Comparison of ENCODE assay signal across 21 cellular contexts in genomic region chr5:135567661-135568060, GRCh38. TPM values are rescaled to one million over a fixed set of nuclear protein-coding genes. Genes with fewer than 3 reads are reported as not detected.
DNase-seq lines count a peak whose midpoint lies in the region; ATAC-seq and TF ChIP-seq lines count a peak whose summit lies in the region.
"Had no signal": no experiment of that assay in that cellular context is flagged by ENCODE, and none has a peak within 500 bp of the region (broad histone marks: within the 10 kb centered on the region; RNA-seq: fewer than 3 reads in every experiment).

No MANE protein-coding gene starts in this region.

- no peak overlapping the region for H4K8ac ChIP-seq in trophoblast cell (ENCODE audit: low read depth, low read length)

- H3K36me3 Mint-ChIP-seq in WTC11, result no peaks in the 10 kb centered on the region
- H3K36me3 Mint-ChIP-seq: CD14-positive monocyte had no signal

- no peak overlapping the region for H2AFZ ChIP-seq in trophoblast cell (ENCODE audit: insufficient read depth, low read length, poor library complexity)

- DNase-seq in EL (peak; percentile 31), WTC11 (ENCODE audit: low spot score) (no peak), hepatic stellate cell (ENCODE audit: low spot score) (peak; percentile 24), trophoblast cell (no peak), body of pancreas (no peak), MV-4-11 (lab: John Stamatoyannopoulos, UW) (no peak)
- DNase-seq: AML-193; DMS153; GDM1; H9; NCI-H1417; NCI-H187 treated with DMSO at 0.1 percent for 48 hours; NK-92 treated with Interleukin-12 subunit alpha and Interleukin-12 subunit beta, amount 100 ng/mL, for 24 hours; SHP77; SK-N-SH had no signal

- no peak overlapping the region for H2AK5ac ChIP-seq in trophoblast cell (ENCODE audit: low read length)

- H3K27ac ChIP-seq in trophoblast cell (ENCODE audit: low read depth, low read length) (no peak overlapping the region), body of pancreas (no peak overlapping the region)
- H3K27ac ChIP-seq: HL-60 had no signal

- H3K18ac ChIP-seq in trophoblast cell (ENCODE audit: low read length), result no peak overlapping the region

- H3K27me3 ChIP-seq in trophoblast cell (ENCODE audit: insufficient read depth, low read length), result no peaks in the 10 kb centered on the region
- H3K27me3 ChIP-seq in body of pancreas, result peaks cover 0 to 2% of the 10 kb centered on the region in 2 donors

- no peak for TF ChIP-seq POLR2A in body of pancreas (IDR thresholded peaks at IDR 0.05)

- no peak overlapping the region for H3K23ac ChIP-seq in trophoblast cell (ENCODE audit: low read length)

- H3K9ac ChIP-seq in trophoblast cell (ENCODE audit: low read length), result no peak overlapping the region
- H3K9ac ChIP-seq: SK-N-SH had no signal

- H3K14ac ChIP-seq in trophoblast cell (ENCODE audit: low read length), result no peak overlapping the region

- no CpG with 5 or more reads among the region's 4 CpGs for WGBS in trophoblast cell (ENCODE audit: extremely low coverage, insufficient coverage, insufficient read length)
- WGBS in body of pancreas, 2 donors, result 65 to 85% methylated on average over 4 of the region's 4 CpGs

- no peak overlapping the region for H2BK5ac ChIP-seq in trophoblast cell (ENCODE audit: low read depth, low read length, poor library complexity)

- no peaks in the 10 kb centered on the region for H3K9me3 ChIP-seq in trophoblast cell (ENCODE audit: insufficient read depth, low read depth, low read length)
- no peaks in the 10 kb centered on the region for H3K9me3 ChIP-seq in body of pancreas
- H3K9me3 ChIP-seq: SK-N-SH had no signal

- POLR2A ChIA-PET in WTC11 (lab: Charles Lee), result no interaction called here

- H3K27me3 Mint-ChIP-seq in WTC11 (ENCODE audit: low read depth), result peaks cover 6% of the 10 kb centered on the region

- no peaks in the 10 kb centered on the region for H3K4me1 ChIP-seq in trophoblast cell (ENCODE audit: control insufficient read depth in 1 of 2, insufficient read depth in 2 of 2, low read length in 2 of 2)
- H3K4me1 ChIP-seq in body of pancreas, result no peaks in the 10 kb centered on the region

- no peak overlapping the region for H3K4me3 Mint-ChIP-seq in WTC11
- H3K4me3 Mint-ChIP-seq: CD14-positive monocyte, H9 had no signal

- H3K9me3 Mint-ChIP-seq in WTC11, result no peaks in the 10 kb centered on the region
- H3K9me3 Mint-ChIP-seq: CD14-positive monocyte, H9 had no signal

- no peak overlapping the region for H3K4ac ChIP-seq in trophoblast cell (ENCODE audit: low read depth, low read length)

- H3K79me1 ChIP-seq in trophoblast cell (ENCODE audit: low read length), result no peaks in the 10 kb centered on the region

- no peak overlapping the region for H3K27ac Mint-ChIP-seq in WTC11
- H3K27ac Mint-ChIP-seq: CD14-positive monocyte had no signal

- H3K4me2 ChIP-seq in trophoblast cell (ENCODE audit: low read length), result no peak overlapping the region
- H3K4me2 ChIP-seq: SK-N-SH had no signal

- H3K4me1 Mint-ChIP-seq in WTC11, result peaks cover 38% of the 10 kb centered on the region

- ATAC-seq in WTC11, result peak; percentile 8; the same call in 1 of the 2 replicates
- no peak for ATAC-seq in body of pancreas
- ATAC-seq in GM18517 (IDR thresholded peaks at IDR 0.05; ENCODE audit: unreplicated experiment), result no peak
- ATAC-seq: GM12878 had no signal

- CTCF ChIA-PET in WTC11 (lab: Charles Lee), result interaction anchor here (0.7 to 13.7 kb wide), 16 partner anchors 9 to 324 kb away, joined by 3 to 324 read pairs (median 34); partner anchors contain the start of gene SLC25A48

- no peak overlapping the region for H2BK12ac ChIP-seq in trophoblast cell (ENCODE audit: low read length)

- no peak overlapping the region for H4K12ac ChIP-seq in trophoblast cell (ENCODE audit: low read depth, low read length)

- intact Hi-C loops in body of pancreas (cut with DNase I), result no loop called here

- TF ChIP-seq CTCF in WTC11 (IDR thresholded peaks at IDR 0.05) (no peak), body of pancreas (IDR thresholded peaks at IDR 0.05) (no peak)

- no peak overlapping the region for H2BK120ac ChIP-seq in trophoblast cell (ENCODE audit: insufficient read depth, low read length, poor library complexity)

- H3K79me2 ChIP-seq in trophoblast cell (ENCODE audit: control insufficient read depth, insufficient read depth, low read length, poor library complexity), result no peaks in the 10 kb centered on the region

- no peak overlapping the region for H4K91ac ChIP-seq in trophoblast cell (ENCODE audit: low read depth, low read length)

- peak overlapping the region; percentile 26 for H3K4me3 ChIP-seq in trophoblast cell (ENCODE audit: low read depth, low read length)
- H3K4me3 ChIP-seq in body of pancreas, result no peak overlapping the region
- H3K4me3 ChIP-seq: GM12878 had no signal

- H3K36me3 ChIP-seq in trophoblast cell (ENCODE audit: control insufficient read depth in 1 of 2, insufficient read depth in 2 of 2, low read length in 2 of 2) (no peaks in the 10 kb centered on the region), body of pancreas (replicated peaks in 1 of 2; ENCODE audit: insufficient read depth in 1 of 2, low read depth in 2 of 2) (no peaks in the 10 kb centered on the region)

TF ChIP-seq in WTC11, 78 proteins besides CTCF, POLR2A, EP300 and RAD21 (continues in another document):
- TF ChIP-seq OVOL2 (CRISPR knock-in tag; IDR thresholded peaks at IDR 0.05; ENCODE audit: borderline replicate concordance) (no peak), ZNF671 (CRISPR knock-in tag; IDR thresholded peaks at IDR 0.05) (no peak), ATF1 (CRISPR knock-in tag; IDR thresholded peaks at IDR 0.05) (no peak), NFE2L1 (CRISPR knock-in tag; IDR thresholded peaks at IDR 0.05) (no peak), FOXP1 (CRISPR knock-in tag; IDR thresholded peaks at IDR 0.05; ENCODE audit: borderline replicate concordance) (no peak), TCF7 (CRISPR knock-in tag; IDR thresholded peaks at IDR 0.05; ENCODE audit: low read depth) (no peak)
- TF ChIP-seq, protein P1, sequence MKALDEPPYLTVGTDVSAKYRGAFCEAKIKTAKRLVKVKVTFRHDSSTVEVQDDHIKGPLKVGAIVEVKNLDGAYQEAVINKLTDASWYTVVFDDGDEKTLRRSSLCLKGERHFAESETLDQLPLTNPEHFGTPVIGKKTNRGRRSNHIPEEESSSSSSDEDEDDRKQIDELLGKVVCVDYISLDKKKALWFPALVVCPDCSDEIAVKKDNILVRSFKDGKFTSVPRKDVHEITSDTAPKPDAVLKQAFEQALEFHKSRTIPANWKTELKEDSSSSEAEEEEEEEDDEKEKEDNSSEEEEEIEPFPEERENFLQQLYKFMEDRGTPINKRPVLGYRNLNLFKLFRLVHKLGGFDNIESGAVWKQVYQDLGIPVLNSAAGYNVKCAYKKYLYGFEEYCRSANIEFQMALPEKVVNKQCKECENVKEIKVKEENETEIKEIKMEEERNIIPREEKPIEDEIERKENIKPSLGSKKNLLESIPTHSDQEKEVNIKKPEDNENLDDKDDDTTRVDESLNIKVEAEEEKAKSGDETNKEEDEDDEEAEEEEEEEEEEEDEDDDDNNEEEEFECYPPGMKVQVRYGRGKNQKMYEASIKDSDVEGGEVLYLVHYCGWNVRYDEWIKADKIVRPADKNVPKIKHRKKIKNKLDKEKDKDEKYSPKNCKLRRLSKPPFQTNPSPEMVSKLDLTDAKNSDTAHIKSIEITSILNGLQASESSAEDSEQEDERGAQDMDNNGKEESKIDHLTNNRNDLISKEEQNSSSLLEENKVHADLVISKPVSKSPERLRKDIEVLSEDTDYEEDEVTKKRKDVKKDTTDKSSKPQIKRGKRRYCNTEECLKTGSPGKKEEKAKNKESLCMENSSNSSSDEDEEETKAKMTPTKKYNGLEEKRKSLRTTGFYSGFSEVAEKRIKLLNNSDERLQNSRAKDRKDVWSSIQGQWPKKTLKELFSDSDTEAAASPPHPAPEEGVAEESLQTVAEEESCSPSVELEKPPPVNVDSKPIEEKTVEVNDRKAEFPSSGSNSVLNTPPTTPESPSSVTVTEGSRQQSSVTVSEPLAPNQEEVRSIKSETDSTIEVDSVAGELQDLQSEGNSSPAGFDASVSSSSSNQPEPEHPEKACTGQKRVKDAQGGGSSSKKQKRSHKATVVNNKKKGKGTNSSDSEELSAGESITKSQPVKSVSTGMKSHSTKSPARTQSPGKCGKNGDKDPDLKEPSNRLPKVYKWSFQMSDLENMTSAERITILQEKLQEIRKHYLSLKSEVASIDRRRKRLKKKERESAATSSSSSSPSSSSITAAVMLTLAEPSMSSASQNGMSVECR (CRISPR knock-in tag; IDR thresholded peaks at IDR 0.05; ENCODE audit: borderline replicate concordance), result no peak
- TF ChIP-seq, protein P2, sequence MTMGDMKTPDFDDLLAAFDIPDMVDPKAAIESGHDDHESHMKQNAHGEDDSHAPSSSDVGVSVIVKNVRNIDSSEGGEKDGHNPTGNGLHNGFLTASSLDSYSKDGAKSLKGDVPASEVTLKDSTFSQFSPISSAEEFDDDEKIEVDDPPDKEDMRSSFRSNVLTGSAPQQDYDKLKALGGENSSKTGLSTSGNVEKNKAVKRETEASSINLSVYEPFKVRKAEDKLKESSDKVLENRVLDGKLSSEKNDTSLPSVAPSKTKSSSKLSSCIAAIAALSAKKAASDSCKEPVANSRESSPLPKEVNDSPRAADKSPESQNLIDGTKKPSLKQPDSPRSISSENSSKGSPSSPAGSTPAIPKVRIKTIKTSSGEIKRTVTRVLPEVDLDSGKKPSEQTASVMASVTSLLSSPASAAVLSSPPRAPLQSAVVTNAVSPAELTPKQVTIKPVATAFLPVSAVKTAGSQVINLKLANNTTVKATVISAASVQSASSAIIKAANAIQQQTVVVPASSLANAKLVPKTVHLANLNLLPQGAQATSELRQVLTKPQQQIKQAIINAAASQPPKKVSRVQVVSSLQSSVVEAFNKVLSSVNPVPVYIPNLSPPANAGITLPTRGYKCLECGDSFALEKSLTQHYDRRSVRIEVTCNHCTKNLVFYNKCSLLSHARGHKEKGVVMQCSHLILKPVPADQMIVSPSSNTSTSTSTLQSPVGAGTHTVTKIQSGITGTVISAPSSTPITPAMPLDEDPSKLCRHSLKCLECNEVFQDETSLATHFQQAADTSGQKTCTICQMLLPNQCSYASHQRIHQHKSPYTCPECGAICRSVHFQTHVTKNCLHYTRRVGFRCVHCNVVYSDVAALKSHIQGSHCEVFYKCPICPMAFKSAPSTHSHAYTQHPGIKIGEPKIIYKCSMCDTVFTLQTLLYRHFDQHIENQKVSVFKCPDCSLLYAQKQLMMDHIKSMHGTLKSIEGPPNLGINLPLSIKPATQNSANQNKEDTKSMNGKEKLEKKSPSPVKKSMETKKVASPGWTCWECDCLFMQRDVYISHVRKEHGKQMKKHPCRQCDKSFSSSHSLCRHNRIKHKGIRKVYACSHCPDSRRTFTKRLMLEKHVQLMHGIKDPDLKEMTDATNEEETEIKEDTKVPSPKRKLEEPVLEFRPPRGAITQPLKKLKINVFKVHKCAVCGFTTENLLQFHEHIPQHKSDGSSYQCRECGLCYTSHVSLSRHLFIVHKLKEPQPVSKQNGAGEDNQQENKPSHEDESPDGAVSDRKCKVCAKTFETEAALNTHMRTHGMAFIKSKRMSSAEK (CRISPR knock-in tag; IDR thresholded peaks at IDR 0.05; ENCODE audit: borderline replicate concordance), result no peak

RNA-seq across cellular contexts. Expression of gene CXCL14, which starts 11.1 kb away (rescaled TPM):
- total RNA-seq in WTC11 (2021) (0.64 to 0.87 TPM (median 0.87 TPM) in 3 replicates), body of pancreas (10 to 100 TPM; 17.9 to 49.4 TPM)
- polyA plus RNA-seq in trophoblast cell (2013), result 102 and 105 TPM in 2 replicates
- total RNA-seq: GM12878, LHCN-M2, OCI-LY7 had no signal

RNA-seq across cellular contexts. Expression of gene NEUROG1, which starts 31.9 kb away (rescaled TPM):
- 0.13 to 0.18 TPM in 2 of 3 replicates, not detected in the other for total RNA-seq in WTC11 (2021)
- polyA plus RNA-seq in trophoblast cell (2013), result not detected in 2 replicates
- not detected for total RNA-seq in body of pancreas
- total RNA-seq: GM12878, H9, LHCN-M2, OCI-LY7 had no signal
- polyA plus RNA-seq: CD14-positive monocyte, GM12878, SK-N-SH had no signal

Comparison
In these comparisons a context has a peak if more than half of its experiments do, and no peak if none do; other contexts are left out.
1. DNase-seq: peak in EL (single experiment) and hepatic stellate cell (single experiment); none in WTC11 (single experiment), trophoblast cell (0 of 2), body of pancreas (0 of 4) and MV-4-11 (single experiment).
2. RNA of gene CXCL14, which starts 11.1 kb away (total RNA-seq): 17.9 to 49.4 TPM in body of pancreas; 0.64 to 0.87 TPM in WTC11; every median in the first group is over 10 times any median in the second.